In the genomic region with DNA sequence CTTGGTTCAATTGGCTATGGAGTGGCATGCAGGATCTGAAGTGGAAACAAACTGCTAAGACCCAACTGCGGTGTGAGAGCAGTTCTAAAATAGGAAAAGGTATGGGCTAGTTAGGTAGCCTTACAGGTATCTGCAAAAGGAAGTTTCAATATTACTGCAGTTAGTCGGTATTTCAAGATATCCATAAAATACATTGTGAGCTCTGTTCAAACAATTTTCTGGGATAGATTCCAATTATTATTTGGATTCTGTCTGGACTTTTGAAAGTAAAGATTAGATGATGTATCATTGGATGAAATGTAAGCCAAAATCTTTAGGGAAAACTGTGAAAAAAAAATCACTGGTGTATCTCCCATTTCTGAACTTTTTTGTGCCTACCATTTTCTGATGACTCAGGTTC, we compare ENCODE assay signal across 16 cellular contexts.
DNase-seq lines count a peak whose midpoint lies in the region; ATAC-seq and TF ChIP-seq lines count a peak whose summit lies in the region.
"Had no signal": no experiment of that assay in that cellular context is flagged by ENCODE, and none has a peak within 500 bp of the region (broad histone marks: within the 10 kb centered on the region; RNA-seq: fewer than 3 reads in every experiment).

No MANE protein-coding gene starts in this region.

- DNase-seq in LHCN-M2 (ENCODE audit: low read depth), result peak; percentile 7
- peak; percentile 75 for DNase-seq in PC-3
- peak; percentile 6 for DNase-seq in fibroblast of peridontal ligament (ENCODE audit: extremely low read depth)
- DNase-seq in stromal cell of bone marrow (ENCODE audit: low read depth), result peak; percentile 14
- DNase-seq in NOMO-1 treated with dmso at 0.1 percent for 144 hours (lab: John Stamatoyannopoulos, UW; ENCODE audit: unreplicated experiment), result no peak
- DNase-seq in activated CD8-positive, alpha-beta memory T cell treated with anti-CD3 and anti-CD28 coated beads for 24 hours, result no peak
- DNase-seq: Calu3; CD8-positive, alpha-beta T cell; DMS 273 treated with DMSO at 0.1 percent for 48 hours; DMS53; DND-41 had no signal

- peaks cover 21% of the 10 kb centered on the region for H3K4me1 ChIP-seq in PC-3 (ENCODE audit: insufficient read depth, low read length)

- no peak overlapping the region for H3K9ac ChIP-seq in PC-3 (ENCODE audit: low read length)
- H3K9ac ChIP-seq: BLaER1 treated with 17β-estradiol and CSF1 and Interleukin-3, amounts not matched to agents 10 nM and 100 nM; GM23248 had no signal

- POLR2A ChIA-PET in PC-3 (lab: Charles Lee; ENCODE audit: unreplicated experiment), result no interaction called here

- BruUV-seq in PC-3 (replicated peaks; lab: Mats Ljungman, UMichigan), result no TSS peak

- H3K36me3 ChIP-seq in PC-3 (ENCODE audit: low read depth, low read length), result no peaks in the 10 kb centered on the region
- H3K36me3 ChIP-seq: BLaER1 treated with 17β-estradiol and CSF1 and Interleukin-3, amounts not matched to agents 10 nM and 100 nM had no signal

- no peaks in the 10 kb centered on the region for H3K9me2 ChIP-seq in PC-3 (replicated peaks; ENCODE audit: low read length)

- H2AFZ ChIP-seq in PC-3 (ENCODE audit: low read length), result no peak overlapping the region
- H2AFZ ChIP-seq: GM23248 had no signal

- intact Hi-C loops in PC-3 (cut with micrococcal nuclease), result no loop called here

- peak overlapping the region; percentile 78 for H3K27ac ChIP-seq in PC-3 (ENCODE audit: low read length)
- H3K27ac ChIP-seq: BLaER1 treated with 17β-estradiol and CSF1 and Interleukin-3, amounts not matched to agents 10 nM and 100 nM; GM23248; HL-60 had no signal

- ATAC-seq in PC-3 (peak; percentile 84), HG02763 (IDR thresholded peaks at IDR 0.05; ENCODE audit: unreplicated experiment) (no peak)
- ATAC-seq: CD8-positive, alpha-beta T cell; GM12878 had no signal

- no peak for TF ChIP-seq CTCF in PC-3 (conservative IDR thresholded peaks at IDR 0.05; ENCODE audit: low read depth, low read length)

- CTCF ChIA-PET in PC-3 (lab: Charles Lee), result interaction anchor here (0.6 kb wide), 3 partner anchors 31 to 792 kb away, joined by 3 to 4 read pairs (median 3); no protein-coding TSS in a partner anchor

- no peaks in the 10 kb centered on the region for H3K9me3 ChIP-seq in PC-3 (ENCODE audit: low read length)
- H3K9me3 ChIP-seq: BLaER1 treated with 17β-estradiol and CSF1 and Interleukin-3, amounts not matched to agents 10 nM and 100 nM had no signal

- H3K79me2 ChIP-seq in PC-3 (ENCODE audit: low read length), result no peaks in the 10 kb centered on the region

- H3K27me3 ChIP-seq in PC-3 (ENCODE audit: low read length), result no peaks in the 10 kb centered on the region

- H3K4me3 ChIP-seq in PC-3 (ENCODE audit: low read length), result no peak overlapping the region
- H3K4me3 ChIP-seq: BLaER1 treated with 17β-estradiol and CSF1 and Interleukin-3, amounts not matched to agents 10 nM and 100 nM; GM12878; GM23248 had no signal

- H3F3A ChIP-seq in PC-3 (ENCODE audit: low read length, unreplicated experiment), result no peaks in the 10 kb centered on the region

- H4K20me1 ChIP-seq in PC-3 (ENCODE audit: low read length), result no peaks in the 10 kb centered on the region
- H4K20me1 ChIP-seq: BLaER1 treated with 17β-estradiol and CSF1 and Interleukin-3, amounts not matched to agents 10 nM and 100 nM had no signal

- H3K4me2 ChIP-seq in PC-3 (ENCODE audit: low read length), result peak overlapping the region; percentile 59
- H3K4me2 ChIP-seq: BLaER1 treated with 17β-estradiol and CSF1 and Interleukin-3, amounts not matched to agents 10 nM and 100 nM had no signal

Comparison
In these comparisons a context has a peak if more than half of its experiments do, and no peak if none do; other contexts are left out.
1. DNase-seq: peak in LHCN-M2 (single experiment), PC-3 (single experiment), fibroblast of peridontal ligament (single experiment) and stromal cell of bone marrow (single experiment); none in NOMO-1 treated with dmso at 0.1 percent for 144 hours (single experiment) and activated CD8-positive, alpha-beta memory T cell treated with anti-CD3 and anti-CD28 coated beads for 24 hours (single experiment).